Comparison of ENCODE assay signal across 9 cellular contexts in genomic region chr1:225880636-225881035, GRCh38. TPM values are rescaled to one million over a fixed set of nuclear protein-coding genes. Genes with fewer than 3 reads are reported as not detected.
DNase-seq lines count a peak whose midpoint lies in the region; ATAC-seq and TF ChIP-seq lines count a peak whose summit lies in the region.
"Had no signal": no experiment of that assay in that cellular context is flagged by ENCODE, and none has a peak within 500 bp of the region (broad histone marks: within the 10 kb centered on the region; RNA-seq: fewer than 3 reads in every experiment).

No MANE protein-coding gene starts in this region.

- no peak overlapping the region for H3K27ac Mint-ChIP-seq in activated naive CD4-positive, alpha-beta T cell treated with anti-CD3 and anti-CD28 coated beads, Interleukin-2, amount 50 U/mL, for 24 hours

- no peaks in the 10 kb centered on the region for H3K27me3 Mint-ChIP-seq in activated naive CD4-positive, alpha-beta T cell treated with anti-CD3 and anti-CD28 coated beads, Interleukin-2, amount 50 U/mL, for 24 hours

- H3K4me3 Mint-ChIP-seq in activated naive CD4-positive, alpha-beta T cell treated with anti-CD3 and anti-CD28 coated beads, Interleukin-2, amount 50 U/mL, for 24 hours: peak overlapping the region; percentile 87

- WGBS in lung, 2 donors: 41 to 47% methylated on average over 5 of the region's 5 CpGs
- WGBS in lower leg skin, 2 donors: 56 to 73% methylated on average over 5 of the region's 5 CpGs

- H3K36me3 ChIP-seq in ascending aorta (peaks cover under 1 to 6% of the 10 kb centered on the region in 2 donors), lung (ENCODE audit: control insufficient read depth in 2 of 2, insufficient read depth in 2 of 2, low read length in 2 of 2) (peaks cover 0 to 6% of the 10 kb centered on the region in 2 donors), tibial artery (peaks cover 0 to 12% (median 6%) of the 10 kb centered on the region in 3 donors)

- H3K4me1 Mint-ChIP-seq in activated naive CD4-positive, alpha-beta T cell treated with anti-CD3 and anti-CD28 coated beads, Interleukin-2, amount 50 U/mL, for 24 hours: peaks cover 70% of the 10 kb centered on the region

- no peaks in the 10 kb centered on the region for H3K27me3 ChIP-seq in ascending aorta
- H3K27me3 ChIP-seq in lung (ENCODE audit: control insufficient read depth, insufficient read depth): no peaks in the 10 kb centered on the region
- H3K27me3 ChIP-seq in tibial artery: no peaks in the 10 kb centered on the region

- DNase-seq in activated naive CD4-positive, alpha-beta T cell (lab: John Stamatoyannopoulos, UW): no peak
- DNase-seq in ascending aorta (ENCODE audit: low spot score in 2 of 2): no peak
- no peak for DNase-seq in lung (ENCODE audit: low spot score)
- no peak for DNase-seq in tibial artery
- DNase-seq in lower leg skin (ENCODE audit: low spot score in 2 of 2): no peak
- no peak for DNase-seq in middle frontal gyrus (ENCODE audit: extremely low spot score, low spot score)

- peaks cover 25 to 46% of the 10 kb centered on the region in 2 donors for H3K4me1 ChIP-seq in ascending aorta
- H3K4me1 ChIP-seq in lung (ENCODE audit: control insufficient read depth in 2 of 2, insufficient read depth in 2 of 2, low read length in 2 of 2): peaks cover 20 to 26% of the 10 kb centered on the region in 2 donors
- H3K4me1 ChIP-seq in tibial artery: peaks cover 3 to 54% (median 50%) of the 10 kb centered on the region in 4 donors

- intact Hi-C loops in ascending aorta (cut with DNase I) (loop anchor here (2.0 to 5.0 kb wide), 3 partner anchors 16 to 182 kb away; partner anchors contain the start of gene H3-3A), tibial artery (cut with DNase I; ENCODE audit: low total_unique reads) (no loop called here), lower leg skin (cut with DNase I; ENCODE audit: low total_unique reads) (no loop called here)

- TF ChIP-seq CTCF in ascending aorta (IDR thresholded peaks at IDR 0.05) (no peak), lung (IDR thresholded peaks at IDR 0.05; ENCODE audit: control extremely low read depth, extremely low read depth) (no peak), tibial artery (IDR thresholded peaks at IDR 0.05) (no peak), lower leg skin (IDR thresholded peaks at IDR 0.05) (no peak)

- H3K27ac ChIP-seq in ascending aorta (peak overlapping the region; percentile 87 to 90), lung (ENCODE audit: low read depth in 1 of 2, low read length in 1 of 2) (peak overlapping the region in 1 of 2 donors; percentile 97), tibial artery (peak overlapping the region; percentile 87 to 94)

- TF ChIP-seq POLR2A in lower leg skin (IDR thresholded peaks at IDR 0.05): no peak

- H3K9me3 ChIP-seq in ascending aorta: no peaks in the 10 kb centered on the region
- H3K9me3 ChIP-seq in lung (ENCODE audit: control insufficient read depth in 2 of 2, insufficient read depth in 1 of 2, low read length in 1 of 2): no peaks in the 10 kb centered on the region
- no peaks in the 10 kb centered on the region for H3K9me3 ChIP-seq in tibial artery

- ATAC-seq in lung (ENCODE audit: insufficient read depth, low FRiP score) (no peak), GM19351 (IDR thresholded peaks at IDR 0.05; ENCODE audit: unreplicated experiment) (no peak)

- no peaks in the 10 kb centered on the region for H3K36me3 Mint-ChIP-seq in activated naive CD4-positive, alpha-beta T cell treated with anti-CD3 and anti-CD28 coated beads, Interleukin-2, amount 50 U/mL, for 24 hours

- no peaks in the 10 kb centered on the region for H3K9me3 Mint-ChIP-seq in activated naive CD4-positive, alpha-beta T cell treated with anti-CD3 and anti-CD28 coated beads, Interleukin-2, amount 50 U/mL, for 24 hours

- H3K4me3 ChIP-seq in ascending aorta (peak overlapping the region; percentile 57 to 90), lung (peak overlapping the region; percentile 96), tibial artery (peak overlapping the region; percentile 73 to 97), lower leg skin (ENCODE audit: low read depth, poor library complexity, severe bottlenecking) (no peak overlapping the region)

RNA-seq across cellular contexts. Expression of gene TMEM63A, which starts 1.5 kb away (rescaled TPM):
- total RNA-seq in ascending aorta (41.3 TPM), lung (100 to 1,000 TPM in 1 of 2 donors, 10 to 100 TPM in 1; 95.5 to 108 TPM), lower leg skin (10 to 100 TPM; 29.1 to 49.1 (median 42.9) TPM)
- 10 to 100 TPM; 26.1 to 50.6 TPM for polyA plus RNA-seq in lung

RNA-seq across cellular contexts. Expression of gene LEFTY1, which starts 8.3 kb away (rescaled TPM):
- not detected for total RNA-seq in ascending aorta
- 1 to 10 TPM in 1 of 2 donors, under 1 TPM in 1; 0.40 to 2.1 TPM for total RNA-seq in lung
- under 1 TPM; 0.12 to 0.29 TPM for polyA plus RNA-seq in lung
- 1 to 10 TPM in 1 of 4 donors, under 1 TPM in 2, not detected in 1; 0.19 to 1.2 (median 0.39) TPM for total RNA-seq in lower leg skin
- total RNA-seq: kidney epithelial cell had no signal

RNA-seq across cellular contexts. Expression of gene PYCR2, which starts 43.4 kb away (rescaled TPM):
- total RNA-seq in ascending aorta (126 TPM), lung (10 to 100 TPM; 32.6 to 85.4 TPM), lower leg skin (10 to 100 TPM; 35.4 to 43.1 (median 37.9) TPM)
- 100 to 1,000 TPM in 1 of 2 donors, 10 to 100 TPM in 1; 84.1 to 105 TPM for polyA plus RNA-seq in lung
